In genomic region chr3:113606539-113607218, GRCh38 we compare ENCODE assay signal across 8 cellular contexts.
DNase-seq lines count a peak whose midpoint lies in the region; ATAC-seq lines count a peak whose summit lies in the region.

No MANE protein-coding gene starts in this region.

- ATAC-seq in GM19463 (IDR thresholded peaks at IDR 0.05; ENCODE audit: unreplicated experiment) = peak; percentile 98
- ATAC-seq in HG03442 (IDR thresholded peaks at IDR 0.05; ENCODE audit: unreplicated experiment) = peak; percentile 99

- DNase-seq in CD1c-positive myeloid dendritic cell (ENCODE audit: extremely low spot score) = peak; percentile 9
- DNase-seq in activated CD8-positive, alpha-beta memory T cell treated with anti-CD3 and anti-CD28 coated beads, Interleukin-2, amount 50 U/mL, for 48 hours = peak; percentile 59
- peak; percentile 5 to 24 for DNase-seq in stimulated activated CD4-positive, alpha-beta T cell treated with anti-CD3 and anti-CD28 coated beads, Interleukin-2, amount 100 ng/mL, for 48 hours
- no peak for DNase-seq in kidney tubule cell (ENCODE audit: low spot score)
- no peak for DNase-seq in inferior parietal cortex (ENCODE audit: extremely low spot score)
- no peak for DNase-seq in HuH-7 (ENCODE audit: low spot score)

Comparison
In these comparisons a context has a peak if more than half of its experiments do, and no peak if none do; other contexts are left out.
1. DNase-seq: peak in CD1c-positive myeloid dendritic cell (single experiment), activated CD8-positive, alpha-beta memory T cell treated with anti-CD3 and anti-CD28 coated beads, Interleukin-2, amount 50 U/mL, for 48 hours (single experiment) and stimulated activated CD4-positive, alpha-beta T cell treated with anti-CD3 and anti-CD28 coated beads, Interleukin-2, amount 100 ng/mL, for 48 hours (2 of 2); none in kidney tubule cell (single experiment), inferior parietal cortex (single experiment) and HuH-7 (single experiment).